Comparison of ENCODE assay signal across 3 cellular contexts in genomic region chr2:202120827-202121226, GRCh38.
TF ChIP-seq lines count a peak whose summit lies in the region.

No MANE protein-coding gene starts in this region.

TF ChIP-seq in IMR-90, 13 proteins besides CTCF, POLR2A, EP300 and RAD21:
- TF ChIP-seq BHLHE40 (IDR thresholded peaks at IDR 0.05; ENCODE audit: low read depth, low read length): no peak
- no peak for TF ChIP-seq FOS (IDR thresholded peaks at IDR 0.05; ENCODE audit: low read depth, low read length)
- TF ChIP-seq RCOR1 (IDR thresholded peaks at IDR 0.05; ENCODE audit: insufficient replicate concordance, low read length): no peak
- TF ChIP-seq MXI1 (IDR thresholded peaks at IDR 0.05; ENCODE audit: borderline replicate concordance, low read depth, low read length): no peak
- TF ChIP-seq MAZ (IDR thresholded peaks at IDR 0.05; ENCODE audit: borderline replicate concordance, low read depth, low read length): no peak
- no peak for TF ChIP-seq RFX5 (IDR thresholded peaks at IDR 0.05; ENCODE audit: low read depth, low read length)

TF ChIP-seq in Ishikawa, 13 proteins besides CTCF, POLR2A, EP300 and RAD21:
- TF ChIP-seq YY1 (IDR thresholded peaks at IDR 0.05; ENCODE audit: low read depth) (no peak), ZBTB7A (IDR thresholded peaks at IDR 0.05; ENCODE audit: low read depth) (no peak), USF1 (IDR thresholded peaks at IDR 0.05) (peak; percentile 67)

TF ChIP-seq in GM12878, 131 proteins besides CTCF, POLR2A, EP300 and RAD21:
- no peak for TF ChIP-seq PAX8 (IDR thresholded peaks at IDR 0.05)
- TF ChIP-seq USF1 (IDR thresholded peaks at IDR 0.05; ENCODE audit: borderline replicate concordance, extremely low read length, insufficient read depth, low read depth, low read length): peak; percentile 7
- no peak for TF ChIP-seq YY1 (IDR thresholded peaks at IDR 0.05; ENCODE audit: low read depth, low read length)
TF ChIP-seq in GM12878: peak in this region for 1.
